8 cellular contexts compared by ENCODE assay signal in the genomic region with DNA sequence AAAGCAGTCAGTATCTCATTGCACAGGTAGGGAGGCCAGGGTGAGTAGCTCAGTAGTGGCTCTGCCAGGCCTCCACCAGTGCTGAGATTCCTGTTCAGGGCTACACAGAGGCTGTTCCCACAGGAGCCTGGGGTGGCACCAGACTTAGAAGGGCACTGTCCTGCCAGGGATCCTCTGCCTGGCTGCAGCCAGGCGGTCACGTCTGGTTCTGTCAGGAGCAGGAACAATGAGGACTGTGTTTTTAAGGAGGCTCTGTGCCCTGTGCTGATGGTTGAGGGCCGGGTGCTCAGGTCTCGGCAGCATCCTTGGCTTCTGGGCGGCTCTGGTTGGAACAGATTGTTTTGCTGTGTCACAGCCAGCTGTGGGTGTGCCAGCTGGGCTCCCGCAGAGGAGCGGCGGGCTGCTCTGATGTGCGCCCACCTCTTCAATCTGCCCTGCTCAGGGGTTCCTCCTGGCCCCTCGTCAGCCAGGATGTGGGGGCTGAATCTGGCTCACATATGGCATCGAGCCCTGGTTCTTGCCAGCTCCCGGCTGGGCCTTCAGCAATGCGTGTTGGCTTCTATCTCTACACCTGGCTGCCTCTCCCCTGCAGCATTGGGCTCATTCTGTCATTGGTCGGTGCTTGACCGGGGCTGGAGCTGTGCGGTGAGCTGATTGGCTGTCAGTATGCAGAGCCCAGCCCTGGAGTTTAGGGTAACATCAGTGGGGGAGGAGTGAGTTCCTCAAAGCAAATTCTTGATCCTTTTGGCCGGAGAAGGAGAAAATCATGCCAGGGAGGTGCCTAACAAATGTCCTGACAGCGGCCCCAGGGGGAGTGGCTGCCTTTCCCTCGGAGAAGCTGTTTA. TPM values are rescaled to one million over a fixed set of nuclear protein-coding genes. Genes with fewer than 3 reads are reported as not detected.
DNase-seq lines count a peak whose midpoint lies in the region; ATAC-seq and TF ChIP-seq lines count a peak whose summit lies in the region.

No MANE protein-coding gene starts in this region.

- TF ChIP-seq EP300 in transverse colon (IDR thresholded peaks at IDR 0.05; ENCODE audit: low read depth) = no peak

- CTCF ChIA-PET in activated CD4-positive, alpha-beta T cell treated with anti-CD3 and anti-CD28 coated beads, Interleukin-2, amount 10 ng/mL, durations not matched to agents 7 days and 5 days (lab: Charles Lee) = interaction anchor here (0.8 to 2.2 kb wide), 2 partner anchors 28 to 48 kb away, joined by 3 to 6 read pairs; no protein-coding TSS in a partner anchor

- TF ChIP-seq CTCF in lower leg skin (IDR thresholded peaks at IDR 0.05) (no peak), transverse colon (IDR thresholded peaks at IDR 0.05) (no peak)

- H3K27ac ChIP-seq in transverse colon = peak overlapping the region in 3 of 4 donors; percentile 18 to 73 (median 37)

- ATAC-seq in GM19324 (IDR thresholded peaks at IDR 0.05; ENCODE audit: low FRiP score, unreplicated experiment) (no peak), HG03354 (IDR thresholded peaks at IDR 0.05; ENCODE audit: poor library complexity, severe bottlenecking, unreplicated experiment) (no peak), GM21723 (IDR thresholded peaks at IDR 0.05; ENCODE audit: unreplicated experiment) (no peak)

- peaks cover 4 to 13% (median 6%) of the 10 kb centered on the region in 4 donors for H3K4me1 ChIP-seq in transverse colon

- no peaks in the 10 kb centered on the region for H3K27me3 Mint-ChIP-seq in activated CD4-positive, alpha-beta T cell treated with anti-CD3 and anti-CD28 coated beads, Interleukin-2, amount 10 ng/mL, durations not matched to agents 7 days and 5 days
- no peaks in the 10 kb centered on the region for H3K27me3 Mint-ChIP-seq in dendritic cell treated with granulocyte-macrophage colony-stimulating factor and Interleukin-4, amounts not matched to agents 40 ng/mL and 50 ng/mL, for 4 days

- in situ Hi-C loops in transverse colon (cut with MboI; ENCODE audit: low pct_ligation_motif_present in 1 of 4, low pct_unique_long_range_greater_than_20kb in 1 of 4, low sequenced_read_pairs in 3 of 4) = loop anchor here in 3 of 4 donors (25.0 kb wide), 1 partner anchor 388 kb away; the partner anchor contains the start of gene KIFBP (in 3 of the 3)

- H3K4me3 ChIP-seq in lower leg skin (ENCODE audit: low read depth, poor library complexity, severe bottlenecking) (no peak overlapping the region), transverse colon (no peak overlapping the region)

- no peak overlapping the region for H3K4me3 Mint-ChIP-seq in activated CD4-positive, alpha-beta T cell treated with anti-CD3 and anti-CD28 coated beads, Interleukin-2, amount 10 ng/mL, durations not matched to agents 7 days and 5 days
- no peak overlapping the region for H3K4me3 Mint-ChIP-seq in dendritic cell treated with granulocyte-macrophage colony-stimulating factor and Interleukin-4, amounts not matched to agents 40 ng/mL and 50 ng/mL, for 4 days

- POLR2A ChIA-PET in activated CD4-positive, alpha-beta T cell treated with anti-CD3 and anti-CD28 coated beads, Interleukin-2, amount 10 ng/mL, durations not matched to agents 7 days and 5 days (lab: Charles Lee) = no interaction called here

- H3K4me1 Mint-ChIP-seq in activated CD4-positive, alpha-beta T cell treated with anti-CD3 and anti-CD28 coated beads, Interleukin-2, amount 10 ng/mL, durations not matched to agents 7 days and 5 days = peaks cover 12% of the 10 kb centered on the region
- H3K4me1 Mint-ChIP-seq in dendritic cell treated with granulocyte-macrophage colony-stimulating factor and Interleukin-4, amounts not matched to agents 40 ng/mL and 50 ng/mL, for 4 days (ENCODE audit: low read depth) = peaks cover 25% of the 10 kb centered on the region

- H3K9me3 ChIP-seq in transverse colon = no peaks in the 10 kb centered on the region

- no peak for DNase-seq in activated CD4-positive, alpha-beta T cell treated with anti-CD3 and anti-CD28 coated beads, Interleukin-2, amount 10 ng/mL, durations not matched to agents 7 days and 5 days
- no peak for DNase-seq in activated CD4-positive, alpha-beta T cell treated with anti-CD3 and anti-CD28 coated beads, Interleukin-2, amount 50 U/mL, for 4 hours
- DNase-seq in lower leg skin (ENCODE audit: low spot score in 2 of 2) (peak; percentile 69 to 91), transverse colon (no peak)

- H3K27me3 ChIP-seq in transverse colon = no peaks in the 10 kb centered on the region

- WGBS in lower leg skin, 2 donors = 32 to 37% methylated on average over 12 to 19 of the region's 19 CpGs
- WGBS in transverse colon (ENCODE audit: low coverage in 1 of 2), 2 donors = 62% methylated on average over 18 of the region's 19 CpGs; no CpG with 5 or more reads in 1 of the 2 donors

- H3K9me3 Mint-ChIP-seq in activated CD4-positive, alpha-beta T cell treated with anti-CD3 and anti-CD28 coated beads, Interleukin-2, amount 10 ng/mL, durations not matched to agents 7 days and 5 days = no peaks in the 10 kb centered on the region
- no peaks in the 10 kb centered on the region for H3K9me3 Mint-ChIP-seq in dendritic cell treated with granulocyte-macrophage colony-stimulating factor and Interleukin-4, amounts not matched to agents 40 ng/mL and 50 ng/mL, for 4 days

- peaks cover 0 to 19% (median 2%) of the 10 kb centered on the region in 4 donors for H3K36me3 ChIP-seq in transverse colon

- H3K36me3 Mint-ChIP-seq in activated CD4-positive, alpha-beta T cell treated with anti-CD3 and anti-CD28 coated beads, Interleukin-2, amount 10 ng/mL, durations not matched to agents 7 days and 5 days (ENCODE audit: low read depth) = peaks cover 47% of the 10 kb centered on the region
- peaks cover 100% of the 10 kb centered on the region for H3K36me3 Mint-ChIP-seq in dendritic cell treated with granulocyte-macrophage colony-stimulating factor and Interleukin-4, amounts not matched to agents 40 ng/mL and 50 ng/mL, for 4 days (ENCODE audit: low read depth)

- peak overlapping the region; percentile 22 for H3K27ac Mint-ChIP-seq in activated CD4-positive, alpha-beta T cell treated with anti-CD3 and anti-CD28 coated beads, Interleukin-2, amount 10 ng/mL, durations not matched to agents 7 days and 5 days
- H3K27ac Mint-ChIP-seq in dendritic cell treated with granulocyte-macrophage colony-stimulating factor and Interleukin-4, amounts not matched to agents 40 ng/mL and 50 ng/mL, for 4 days = peak overlapping the region; percentile 44

- TF ChIP-seq POLR2A in lower leg skin (IDR thresholded peaks at IDR 0.05) (no peak), transverse colon (IDR thresholded peaks at IDR 0.05) (no peak)

- intact Hi-C loops in dendritic cell treated with granulocyte-macrophage colony-stimulating factor and Interleukin-4, amounts not matched to agents 40 ng/mL and 50 ng/mL, for 4 days (cut with micrococcal nuclease) = no loop called here
- intact Hi-C loops in lower leg skin (cut with DNase I; ENCODE audit: low total_unique reads) (no loop called here), transverse colon (cut with DNase I; ENCODE audit: low total_unique reads) (no loop called here)

RNA-seq across cellular contexts. Expression of gene TACR2, which starts 41.2 kb away (rescaled TPM):
- total RNA-seq in activated CD4-positive, alpha-beta T cell treated with anti-CD3 and anti-CD28 coated beads, Interleukin-2, amount 10 ng/mL, durations not matched to agents 7 days and 5 days = not detected
- total RNA-seq in lower leg skin (1 to 10 TPM in 2 of 4 donors, under 1 TPM in 1, not detected in 1; 0.29 to 1.8 (median 1.7) TPM), transverse colon (100 to 1,000 TPM in 2 of 4 donors, 10 to 100 TPM in 2; 18.9 to 241 (median 78.9) TPM)

Comparison
In these comparisons a context has a peak if more than half of its experiments do, and no peak if none do; other contexts are left out.
1. DNase-seq: peak in lower leg skin (2 of 2); none in activated CD4-positive, alpha-beta T cell treated with anti-CD3 and anti-CD28 coated beads, Interleukin-2, amount 10 ng/mL, durations not matched to agents 7 days and 5 days (single experiment), activated CD4-positive, alpha-beta T cell treated with anti-CD3 and anti-CD28 coated beads, Interleukin-2, amount 50 U/mL, for 4 hours (0 of 2) and transverse colon (single experiment).
2. RNA of gene TACR2, which starts 41.2 kb away (total RNA-seq): 18.9 to 241 TPM in transverse colon; 0.29 to 1.8 TPM in lower leg skin and not detected in activated CD4-positive, alpha-beta T cell treated with anti-CD3 and anti-CD28 coated beads, Interleukin-2, amount 10 ng/mL, durations not matched to agents 7 days and 5 days; every median in the first group is over 4 times any median in the second.